8 cellular contexts compared by ENCODE assay signal in the genomic region with DNA sequence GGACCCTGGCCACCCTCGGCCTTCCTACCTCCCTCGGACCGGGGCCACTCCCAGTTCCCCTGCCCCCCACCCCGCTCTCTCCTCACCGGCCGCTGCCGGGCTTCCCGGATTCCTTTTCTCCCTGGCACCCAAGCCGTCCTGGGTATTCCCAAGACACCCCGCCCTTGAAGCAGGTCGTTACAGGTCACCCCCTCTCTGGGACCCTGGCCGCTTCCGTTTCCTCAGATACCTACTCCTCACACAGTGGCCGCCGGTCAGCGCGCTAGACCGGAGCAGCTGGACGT. TPM values are rescaled to one million over a fixed set of nuclear protein-coding genes. Genes with fewer than 3 reads are reported as not detected.
DNase-seq lines count a peak whose midpoint lies in the region; ATAC-seq and TF ChIP-seq lines count a peak whose summit lies in the region.

No MANE protein-coding gene starts in this region.

- peak overlapping the region; percentile 60 to 99 (median 83) for H3K27ac Mint-ChIP-seq in CD4-positive, alpha-beta memory T cell
- peak overlapping the region; percentile 93 for H3K27ac Mint-ChIP-seq in activated CD8-positive, alpha-beta T cell treated with anti-CD3 and anti-CD28 coated beads, Interleukin-2, amount 10 ng/mL, durations not matched to agents 7 days and 5 days

- DNase-seq in CD4-positive, alpha-beta memory T cell: no peak
- DNase-seq in HFF-Myc (ENCODE audit: extremely low read depth, low read depth): no peak
- no peak for DNase-seq in activated CD8-positive, alpha-beta T cell treated with anti-CD3 and anti-CD28 coated beads, Interleukin-2, amount 10 ng/mL, durations not matched to agents 7 days and 5 days
- DNase-seq in cardiac muscle cell (ENCODE audit: low read depth in 1 of 2, low spot score in 1 of 2): no peak
- DNase-seq in skeletal muscle cell (ENCODE audit: low read depth): no peak
- no peak for DNase-seq in occipital lobe (lab: John Stamatoyannopoulos, UW)
- no peak for DNase-seq in 8988T
- no peak for DNase-seq in NCI-H2029 (lab: John Stamatoyannopoulos, UW)

- no peaks in the 10 kb centered on the region for H3K27me3 Mint-ChIP-seq in CD4-positive, alpha-beta memory T cell
- H3K27me3 Mint-ChIP-seq in activated CD8-positive, alpha-beta T cell treated with anti-CD3 and anti-CD28 coated beads, Interleukin-2, amount 10 ng/mL, durations not matched to agents 7 days and 5 days (ENCODE audit: low read depth): peaks cover 3% of the 10 kb centered on the region

- H3K9me3 Mint-ChIP-seq in CD4-positive, alpha-beta memory T cell: no peaks in the 10 kb centered on the region
- H3K9me3 Mint-ChIP-seq in activated CD8-positive, alpha-beta T cell treated with anti-CD3 and anti-CD28 coated beads, Interleukin-2, amount 10 ng/mL, durations not matched to agents 7 days and 5 days (ENCODE audit: insufficient read depth): no peaks in the 10 kb centered on the region

- H3K9me3 ChIP-seq in CD4-positive, alpha-beta memory T cell (ENCODE audit: control insufficient read depth in 1 of 2, low read length in 2 of 2): no peaks in the 10 kb centered on the region
- H3K9me3 ChIP-seq in cardiac muscle cell (ENCODE audit: low read depth): no peaks in the 10 kb centered on the region

- TF ChIP-seq CTCF in HFF-Myc (IDR thresholded peaks at IDR 0.05; ENCODE audit: low read depth, low read length, missing control alignments) (no peak), cardiac muscle cell (IDR thresholded peaks at IDR 0.05; ENCODE audit: low read depth, low read length) (no peak)

- H3K4me3 ChIP-seq in CD4-positive, alpha-beta memory T cell (ENCODE audit: low read length in 2 of 2): peak overlapping the region; percentile 58 to 75
- peak overlapping the region; percentile 93 for H3K4me3 ChIP-seq in HFF-Myc (replicated peaks; ENCODE audit: low read depth, low read length)
- peak overlapping the region; percentile 83 for H3K4me3 ChIP-seq in cardiac muscle cell
- peak overlapping the region; percentile 79 for H3K4me3 ChIP-seq in skeletal muscle cell (ENCODE audit: low read depth, low read length)

- no peaks in the 10 kb centered on the region for H3K27me3 ChIP-seq in CD4-positive, alpha-beta memory T cell (ENCODE audit: insufficient read depth, low read length)
- no peaks in the 10 kb centered on the region for H3K27me3 ChIP-seq in cardiac muscle cell

- peaks cover 24 to 46% (median 33%) of the 10 kb centered on the region in 4 donors for H3K4me1 Mint-ChIP-seq in CD4-positive, alpha-beta memory T cell
- H3K4me1 Mint-ChIP-seq in activated CD8-positive, alpha-beta T cell treated with anti-CD3 and anti-CD28 coated beads, Interleukin-2, amount 10 ng/mL, durations not matched to agents 7 days and 5 days (ENCODE audit: low read depth): peaks cover 43% of the 10 kb centered on the region

- no peaks in the 10 kb centered on the region for H3K36me3 ChIP-seq in CD4-positive, alpha-beta memory T cell (ENCODE audit: insufficient read depth, low read length)
- H3K36me3 ChIP-seq in cardiac muscle cell: no peaks in the 10 kb centered on the region

- ATAC-seq in activated CD8-positive, alpha-beta T cell treated with anti-CD3 and anti-CD28 coated beads, Interleukin-2, amount 10 ng/mL, durations not matched to agents 7 days and 5 days: no peak

- H3K27ac ChIP-seq in CD4-positive, alpha-beta memory T cell (ENCODE audit: low read depth, low read length): peak overlapping the region; percentile 86
- peak overlapping the region; percentile 86 for H3K27ac ChIP-seq in cardiac muscle cell

- CTCF ChIA-PET in CD4-positive, alpha-beta memory T cell (lab: Charles Lee; ENCODE audit: partially characterized antibody): interaction anchor here (1.5 kb wide), 1 partner anchor 32 kb away, joined by 5 read pairs; a partner anchor contains a TSS
- CTCF ChIA-PET in activated CD8-positive, alpha-beta T cell treated with anti-CD3 and anti-CD28 coated beads, Interleukin-2, amount 10 ng/mL, durations not matched to agents 7 days and 5 days (lab: Charles Lee): interaction anchor here (0.9 to 6.2 kb wide), 6 partner anchors 8 to 284 kb away, joined by 3 to 28 read pairs (median 10); no protein-coding TSS in a partner anchor

- peaks cover 40% of the 10 kb centered on the region for H3K4me1 ChIP-seq in CD4-positive, alpha-beta memory T cell (ENCODE audit: insufficient read depth, low read length)
- peaks cover 55% of the 10 kb centered on the region for H3K4me1 ChIP-seq in cardiac muscle cell (ENCODE audit: low read depth)

- intact Hi-C loops in CD4-positive, alpha-beta memory T cell (cut with micrococcal nuclease): loop anchor here (1.0 to 10.0 kb wide), 3 partner anchors 32 to 431 kb away; a partner anchor contains a TSS

- POLR2A ChIA-PET in CD4-positive, alpha-beta memory T cell (lab: Charles Lee; ENCODE audit: partially characterized antibody): interaction anchor here (0.6 to 2.9 kb wide), 9 partner anchors 10 to 1306 kb away, joined by 3 to 45 read pairs (median 4); a partner anchor contains a TSS
- POLR2A ChIA-PET in activated CD8-positive, alpha-beta T cell treated with anti-CD3 and anti-CD28 coated beads, Interleukin-2, amount 10 ng/mL, durations not matched to agents 7 days and 5 days (lab: Charles Lee): interaction anchor here (1.3 to 1.9 kb wide), 3 partner anchors 9 to 33 kb away, joined by 4 to 5 read pairs (median 4); a partner anchor contains a TSS

- peak overlapping the region; percentile 95 to 100 (median 98) for H3K4me3 Mint-ChIP-seq in CD4-positive, alpha-beta memory T cell
- H3K4me3 Mint-ChIP-seq in activated CD8-positive, alpha-beta T cell treated with anti-CD3 and anti-CD28 coated beads, Interleukin-2, amount 10 ng/mL, durations not matched to agents 7 days and 5 days: peak overlapping the region; percentile 97

- H3K36me3 Mint-ChIP-seq in CD4-positive, alpha-beta memory T cell: peaks cover 0 to 6% of the 10 kb centered on the region in 2 donors
- peaks cover 7% of the 10 kb centered on the region for H3K36me3 Mint-ChIP-seq in activated CD8-positive, alpha-beta T cell treated with anti-CD3 and anti-CD28 coated beads, Interleukin-2, amount 10 ng/mL, durations not matched to agents 7 days and 5 days (ENCODE audit: low read depth)

RNA-seq across cellular contexts. Expression of a gene that starts 0.5 kb away (rescaled TPM):
- 10 to 100 TPM; 45.3 to 47.3 TPM for total RNA-seq in CD4-positive, alpha-beta memory T cell
- polyA plus RNA-seq in CD4-positive, alpha-beta memory T cell: 10 to 100 TPM; 31.1 to 46.1 TPM
- 10 to 100 TPM; 37.7 to 40.2 TPM for total RNA-seq in activated CD8-positive, alpha-beta T cell treated with anti-CD3 and anti-CD28 coated beads, Interleukin-2, amount 10 ng/mL, durations not matched to agents 7 days and 5 days
- total RNA-seq in cardiac muscle cell (33.8 and 35.6 TPM in 2 replicates), occipital lobe (18.7 TPM)
- 68.5 and 70.9 TPM in 2 replicates for polyA plus RNA-seq in cardiac muscle cell

RNA-seq across cellular contexts. Expression of a gene that starts 32.9 kb away (rescaled TPM):
- 10 to 100 TPM; 34.8 to 37.0 TPM for total RNA-seq in CD4-positive, alpha-beta memory T cell
- polyA plus RNA-seq in CD4-positive, alpha-beta memory T cell: 10 to 100 TPM; 19.9 to 39.2 TPM
- 10 to 100 TPM; 22.2 to 22.8 TPM for total RNA-seq in activated CD8-positive, alpha-beta T cell treated with anti-CD3 and anti-CD28 coated beads, Interleukin-2, amount 10 ng/mL, durations not matched to agents 7 days and 5 days
- total RNA-seq in cardiac muscle cell (32.0 and 34.4 TPM in 2 replicates), occipital lobe (28.2 TPM)
- 20.3 and 24.7 TPM in 2 replicates for polyA plus RNA-seq in cardiac muscle cell
